In genomic region chr9:121560921-121561320, GRCh38 we compare ENCODE assay signal across 27 cellular contexts.
"Had no signal": no experiment of that assay in that cellular context is flagged by ENCODE, and none has a peak within 500 bp of the region (broad histone marks: within the 10 kb centered on the region; RNA-seq: fewer than 3 reads in every experiment).

No MANE protein-coding gene starts in this region.

- H3K36me3 Mint-ChIP-seq: immature natural killer cell; mesothelial cell of epicardium; naive B cell; natural killer cell; stimulated activated memory B cell treated with anti-CD40 and anti-IgM and Interleukin-4, amounts not matched to agents 10 μg/mL and 1 μg/mL and 100 μg/mL, for 72 hours; type B pancreatic cell had no signal

- H3K4me2 ChIP-seq: smooth muscle cell had no signal

- H3K27me3 ChIP-seq: left lung, ovary, right atrium auricular region, right lobe of liver, tibial nerve, uterus had no signal

- H3K4me3 Mint-ChIP-seq: immature natural killer cell; mesothelial cell of epicardium; naive B cell; natural killer cell; stimulated activated memory B cell treated with anti-CD40 and anti-IgM and Interleukin-4, amounts not matched to agents 10 μg/mL and 1 μg/mL and 100 μg/mL, for 72 hours; stimulated activated naive CD8-positive, alpha-beta T cell treated with anti-CD3 and anti-CD28 coated beads, Interleukin-15, amount 100 ng/mL, for 72 hours; type B pancreatic cell had no signal

- H3K36me3 ChIP-seq: left lung, lower lobe of right lung, ovary, right atrium auricular region, right lobe of liver, tibial nerve, uterus had no signal

- H3K27ac Mint-ChIP-seq: immature natural killer cell; progenitor cell of endocrine pancreas; stimulated activated memory B cell treated with anti-CD40 and anti-IgM and Interleukin-4, amounts not matched to agents 10 μg/mL and 1 μg/mL and 100 μg/mL, for 72 hours had no signal

- H3K27ac ChIP-seq: left lung, lower lobe of right lung, ovary, right atrium auricular region, right lobe of liver, tibial nerve, uterus had no signal

- H3K4me3 ChIP-seq: left lung, lower lobe of right lung, ovary, right atrium auricular region, right lobe of liver, smooth muscle cell, tibial nerve, uterus had no signal

- DNase-seq: hypothalamus; immature natural killer cell; kidney; left colon; lower lobe of right lung; mammary epithelial cell; mesendoderm; naive B cell; natural killer cell; ovary; right lobe of liver; stimulated activated CD4-positive, alpha-beta T cell treated with anti-CD3 and anti-CD28 coated beads, Interleukin-1b, Interleukin-23, amount 100 ng/mL, for 48 hours; stimulated activated CD4-positive, alpha-beta T cell treated with anti-CD3 and anti-CD28 coated beads, Interleukin-2, amount 100 ng/mL, for 48 hours; stimulated activated CD4-positive, alpha-beta T cell treated with anti-CD3 and anti-CD28 coated beads, Interleukin-4, amount 100 ng/mL, for 4 hours; stimulated activated CD8-positive, alpha-beta memory T cell treated with anti-CD3 and anti-CD28 coated beads, Interleukin-4, amount 100 ng/mL, for 48 hours; stimulated activated naive CD4-positive, alpha-beta T cell treated with Interleukin-2 at 50 U/mL for 16 hours; stimulated activated naive CD8-positive, alpha-beta T cell treated with anti-CD3 and anti-CD28 coated beads, Interleukin-15, amount 100 ng/mL, for 72 hours; substantia nigra; uterus had no signal

- H3K9me3 Mint-ChIP-seq: immature natural killer cell; mesothelial cell of epicardium; naive B cell; natural killer cell; stimulated activated memory B cell treated with anti-CD40 and anti-IgM and Interleukin-4, amounts not matched to agents 10 μg/mL and 1 μg/mL and 100 μg/mL, for 72 hours; stimulated activated naive CD8-positive, alpha-beta T cell treated with anti-CD3 and anti-CD28 coated beads, Interleukin-15, amount 100 ng/mL, for 72 hours; type B pancreatic cell had no signal

- H3K9me3 ChIP-seq: left lung, lower lobe of right lung, ovary, right atrium auricular region, right lobe of liver, tibial nerve, uterus had no signal

- ATAC-seq: left colon; left lung; lower lobe of right lung; natural killer cell; stimulated activated memory B cell treated with anti-CD40 and anti-IgM and Interleukin-4, amounts not matched to agents 10 μg/mL and 1 μg/mL and 100 μg/mL, for 72 hours; stimulated activated naive CD8-positive, alpha-beta T cell treated with anti-CD3 and anti-CD28 coated beads, Interleukin-15, amount 100 ng/mL, for 72 hours had no signal
